ENCODE assay signal across 21 cellular contexts in the genomic region with DNA sequence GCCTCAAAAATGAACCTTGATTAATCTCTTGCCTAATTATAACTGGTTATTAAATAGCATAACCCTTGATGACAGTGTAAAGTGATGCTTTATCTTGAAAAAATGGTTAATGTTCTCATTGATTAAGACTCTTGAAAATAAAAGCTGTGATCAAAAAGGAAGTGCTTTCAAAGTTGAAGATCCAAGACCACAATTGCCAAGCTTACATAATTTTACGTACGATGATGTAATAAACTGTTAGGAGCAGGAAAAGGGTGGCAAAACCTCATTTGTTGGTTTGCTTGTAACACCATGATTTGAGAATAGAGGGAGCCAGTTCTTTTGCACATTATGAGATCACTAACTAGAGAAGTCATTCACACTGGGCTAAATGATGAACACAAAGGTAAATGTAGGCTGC.
"Had no signal": no experiment of that assay in that cellular context is flagged by ENCODE, and none has a peak within 500 bp of the region (broad histone marks: within the 10 kb centered on the region; RNA-seq: fewer than 3 reads in every experiment).

No MANE protein-coding gene starts in this region.

- DNase-seq: activated CD4-positive, alpha-beta memory T cell treated with anti-CD3 and anti-CD28 coated beads, Interleukin-2, amount 10 ng/mL, durations not matched to agents 7 days and 5 days; activated CD4-positive, alpha-beta T cell treated with anti-CD3 and anti-CD28 coated beads for 36 hours; activated CD4-positive, alpha-beta T cell treated with anti-CD3 and anti-CD28 coated beads, Interleukin-2, amount 50 U/mL, for 1 hour; activated effector memory CD4-positive, alpha-beta T cell treated with Interleukin-2 at 50 U/mL for 16 hours; activated naive CD4-positive, alpha-beta T cell; body of pancreas; central memory CD4-positive, alpha-beta T cell; Karpas-422; NCI-H1048; NCI-H1930; NCI-H510A treated with DMSO at 0.1 percent for 48 hours; PC-3; SIG-M5; T-cell; T-helper 2 cell; T1000; WERI-Rb-1 had no signal

- ATAC-seq: activated CD4-positive, alpha-beta T cell treated with anti-CD3 and anti-CD28 coated beads for 36 hours; body of pancreas; K562; PC-3; T-cell had no signal

- H3K4me1 ChIP-seq: body of pancreas had no signal

- H3K36me3 Mint-ChIP-seq: activated naive CD4-positive, alpha-beta T cell treated with anti-CD3 and anti-CD28 coated beads, Interleukin-2, amount 50 U/mL, for 24 hours; T-cell had no signal

- H3K36me3 ChIP-seq: ascending aorta, WERI-Rb-1 had no signal

- H3K4me3 ChIP-seq: ascending aorta, body of pancreas, coronary artery, K562 had no signal

- H3K27me3 Mint-ChIP-seq: activated CD4-positive, alpha-beta memory T cell treated with anti-CD3 and anti-CD28 coated beads, Interleukin-2, amount 10 ng/mL, durations not matched to agents 7 days and 5 days; activated CD4-positive, alpha-beta T cell treated with anti-CD3 and anti-CD28 coated beads for 36 hours; activated naive CD4-positive, alpha-beta T cell treated with anti-CD3 and anti-CD28 coated beads, Interleukin-2, amount 50 U/mL, for 24 hours; T-cell had no signal

- H3K27me3 ChIP-seq: ascending aorta, body of pancreas had no signal

- H3K27ac ChIP-seq: ascending aorta, body of pancreas, coronary artery, WERI-Rb-1 had no signal

- H3K4me3 Mint-ChIP-seq: activated CD4-positive, alpha-beta memory T cell treated with anti-CD3 and anti-CD28 coated beads, Interleukin-2, amount 10 ng/mL, durations not matched to agents 7 days and 5 days; activated CD4-positive, alpha-beta T cell treated with anti-CD3 and anti-CD28 coated beads for 36 hours; activated naive CD4-positive, alpha-beta T cell treated with anti-CD3 and anti-CD28 coated beads, Interleukin-2, amount 50 U/mL, for 24 hours; T-cell had no signal

- H3K9me3 ChIP-seq: ascending aorta, body of pancreas had no signal

- H3K4me1 Mint-ChIP-seq: activated CD4-positive, alpha-beta memory T cell treated with anti-CD3 and anti-CD28 coated beads, Interleukin-2, amount 10 ng/mL, durations not matched to agents 7 days and 5 days; activated CD4-positive, alpha-beta T cell treated with anti-CD3 and anti-CD28 coated beads for 36 hours; activated naive CD4-positive, alpha-beta T cell treated with anti-CD3 and anti-CD28 coated beads, Interleukin-2, amount 50 U/mL, for 24 hours; T-cell had no signal

- H3K27ac Mint-ChIP-seq: activated CD4-positive, alpha-beta memory T cell treated with anti-CD3 and anti-CD28 coated beads, Interleukin-2, amount 10 ng/mL, durations not matched to agents 7 days and 5 days; activated CD4-positive, alpha-beta T cell treated with anti-CD3 and anti-CD28 coated beads for 36 hours; activated naive CD4-positive, alpha-beta T cell treated with anti-CD3 and anti-CD28 coated beads, Interleukin-2, amount 50 U/mL, for 24 hours; T-cell had no signal
